Comparison of ENCODE assay signal across 15 cellular contexts in the genomic region with DNA sequence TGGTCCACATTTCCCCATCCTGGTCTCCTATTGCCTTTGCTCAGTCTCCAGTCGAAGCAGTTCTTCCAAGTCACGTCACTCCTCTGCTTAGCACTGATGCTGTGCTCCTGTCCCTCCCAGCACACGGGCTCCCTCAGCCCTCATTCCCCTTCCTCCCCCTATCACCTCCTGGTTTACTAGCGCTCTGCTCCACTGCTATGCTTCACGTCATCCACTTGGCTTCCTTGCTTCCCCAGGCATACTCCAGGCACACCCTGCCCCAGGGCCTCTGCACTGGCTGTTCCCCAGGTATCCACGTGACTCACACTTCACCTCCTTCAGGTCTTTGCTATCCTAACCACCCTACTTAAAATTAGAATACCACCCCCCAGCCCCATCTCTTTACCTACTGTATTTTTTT.
"Had no signal": no experiment of that assay in that cellular context is flagged by ENCODE, and none has a peak within 500 bp of the region (broad histone marks: within the 10 kb centered on the region; RNA-seq: fewer than 3 reads in every experiment).

No MANE protein-coding gene starts in this region.

- ATAC-seq: activated CD8-positive, alpha-beta T cell treated with anti-CD3 and anti-CD28 coated beads for 36 hours; activated T-helper 17 cell treated with anti-CD3 and anti-CD28 coated beads, Interleukin-2, amount 50 U/mL, for 72 hours; lower lobe of right lung; naive thymus-derived CD4-positive, alpha-beta T cell; stimulated activated effector memory CD8-positive, alpha-beta T cell treated with anti-CD3 and anti-CD28 coated beads, Interleukin-12 subunit alpha, Interleukin-12 subunit beta, amount 100 ng/mL, for 72 hours; T-cell had no signal

- H3K4me3 ChIP-seq: esophagus squamous epithelium, heart left ventricle, lower lobe of right lung, thyroid gland, uterus had no signal

- H3K9me3 ChIP-seq: esophagus squamous epithelium, lower lobe of right lung, thyroid gland, uterus had no signal

- H3K27ac ChIP-seq: esophagus squamous epithelium, heart left ventricle, lower lobe of right lung, thyroid gland, uterus, VCaP had no signal

- DNase-seq: activated CD4-positive, alpha-beta T cell treated with anti-CD3 and anti-CD28 coated beads for 4 hours; activated CD8-positive, alpha-beta T cell treated with anti-CD3 and anti-CD28 coated beads for 36 hours; activated naive CD4-positive, alpha-beta T cell treated with anti-CD3 and anti-CD28 coated beads for 36 hours; central memory CD4-positive, alpha-beta T cell; esophagus squamous epithelium; foreskin melanocyte; heart left ventricle; lower lobe of right lung; naive thymus-derived CD4-positive, alpha-beta T cell; T-cell; thyroid gland; uterus had no signal

- H3K27me3 ChIP-seq: thyroid gland, uterus had no signal

- H3K4me1 ChIP-seq: esophagus squamous epithelium, heart left ventricle, lower lobe of right lung, thyroid gland, uterus had no signal

- H3K36me3 ChIP-seq: esophagus squamous epithelium, heart left ventricle, lower lobe of right lung, thyroid gland, uterus had no signal
